2 cellular contexts compared by ENCODE assay signal in genomic region chr2:9416962-9417316, GRCh38.
TF ChIP-seq lines count a peak whose summit lies in the region.

No MANE protein-coding gene starts in this region.

TF ChIP-seq in GM23338, 12 proteins besides CTCF, POLR2A, EP300 and RAD21:
- TF ChIP-seq ZNF331 (CRISPR knock-in tag; IDR thresholded peaks at IDR 0.05; ENCODE audit: low read depth) = no peak
- no peak for TF ChIP-seq EZH2 (IDR thresholded peaks at IDR 0.05; ENCODE audit: low read depth, unreplicated experiment)
- no peak for TF ChIP-seq ETS1 (IDR thresholded peaks at IDR 0.05)
- no peak for TF ChIP-seq EZH2phosphoT487 (IDR thresholded peaks at IDR 0.05; ENCODE audit: unreplicated experiment)
TF ChIP-seq in GM23338: peak in this region for 0.

TF ChIP-seq in K562, 482 proteins besides CTCF, POLR2A, EP300 and RAD21:
- TF ChIP-seq ZBTB17 (CRISPR knock-in tag; IDR thresholded peaks at IDR 0.05) (no peak), PKNOX1 (IDR thresholded peaks at IDR 0.05) (0 out of 2 replicates have a peak, but pooled peaks have one; percentile 2)
TF ChIP-seq in K562: peak in this region for 1.
